ENCODE assay signal across 6 cellular contexts in genomic region chr6:49608275-49608674, GRCh38. TPM values are rescaled to one million over a fixed set of nuclear protein-coding genes. Genes with fewer than 3 reads are reported as not detected.
"Had no signal": no experiment of that assay in that cellular context is flagged by ENCODE, and none has a peak within 500 bp of the region (broad histone marks: within the 10 kb centered on the region; RNA-seq: fewer than 3 reads in every experiment).

No MANE protein-coding gene starts in this region.

RNA-seq across cellular contexts. Expression of gene RHAG, which starts 28.4 kb away (rescaled TPM):
- total RNA-seq: M059J, PC-3, Peyer's patch, SJSA1 had no signal
- polyA plus RNA-seq: SK-N-SH had no signal

RNA-seq across cellular contexts. Expression of gene C6orf141, which starts 57.8 kb away (rescaled TPM):
- total RNA-seq: Right ventricle myocardium superior, SJSA1 had no signal
- polyA plus RNA-seq: SK-N-SH had no signal
